In the genomic region with DNA sequence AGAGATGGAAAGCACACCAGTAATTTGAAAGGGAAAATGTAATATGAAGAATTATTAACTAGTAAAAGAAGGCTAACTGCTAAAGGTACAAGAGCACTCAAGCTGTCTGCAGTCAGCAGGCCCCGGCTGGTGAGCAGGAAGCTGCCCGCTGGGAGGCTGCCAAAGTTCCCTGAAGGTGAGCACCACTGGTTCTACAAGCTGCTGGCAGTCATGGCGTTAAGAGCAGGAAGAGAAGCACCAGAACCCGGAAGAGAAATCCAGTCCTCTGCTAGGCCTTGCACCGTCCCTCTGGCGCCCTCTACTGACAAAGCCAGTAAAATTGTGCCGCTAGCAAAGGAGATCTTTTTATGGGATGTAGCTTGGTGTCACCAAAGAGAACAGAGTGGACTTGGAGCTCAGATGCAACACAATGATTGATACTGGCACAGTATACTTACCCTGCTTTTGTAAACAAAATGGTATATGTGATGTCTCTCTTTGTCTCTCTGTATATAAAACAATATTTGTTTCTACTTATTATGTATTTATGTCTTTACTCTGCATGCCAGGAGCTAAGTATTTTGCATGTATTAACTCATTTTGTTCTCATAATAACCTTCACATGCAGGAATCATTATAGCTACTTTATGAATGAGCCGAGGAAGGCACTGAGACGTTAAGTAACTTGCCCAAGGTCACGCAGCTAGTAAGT, we compare ENCODE assay signal across 8 cellular contexts. TPM values are rescaled to one million over a fixed set of nuclear protein-coding genes. Genes with fewer than 3 reads are reported as not detected.
DNase-seq lines count a peak whose midpoint lies in the region; ATAC-seq lines count a peak whose summit lies in the region.

No MANE protein-coding gene starts in this region.

- peak; percentile 57 for ATAC-seq in CD4-positive, CD25-positive, alpha-beta regulatory T cell (ENCODE audit: low read depth in 2 of 2)
- ATAC-seq in GM19328 (IDR thresholded peaks at IDR 0.05; ENCODE audit: unreplicated experiment) (peak; percentile 36), HG03571 (IDR thresholded peaks at IDR 0.05; ENCODE audit: unreplicated experiment) (peak; percentile 35)

- peak overlapping the region; percentile 97 to 98 (median 98) for H3K4me3 Mint-ChIP-seq in CD4-positive, CD25-positive, alpha-beta regulatory T cell

- H3K9me3 Mint-ChIP-seq in CD4-positive, CD25-positive, alpha-beta regulatory T cell = no peaks in the 10 kb centered on the region

- peak overlapping the region; percentile 20 to 97 (median 80) for H3K27ac Mint-ChIP-seq in CD4-positive, CD25-positive, alpha-beta regulatory T cell

- H3K36me3 Mint-ChIP-seq in CD4-positive, CD25-positive, alpha-beta regulatory T cell = peaks cover 11% of the 10 kb centered on the region

- H3K27me3 ChIP-seq in CD4-positive, CD25-positive, alpha-beta regulatory T cell (ENCODE audit: control insufficient read depth, insufficient read depth, low read length) = no peaks in the 10 kb centered on the region

- H3K27ac ChIP-seq in CD4-positive, CD25-positive, alpha-beta regulatory T cell (ENCODE audit: insufficient read depth, low read length, poor library complexity, severe bottlenecking) = peak overlapping the region; percentile 85

- no peaks in the 10 kb centered on the region for H3K27me3 Mint-ChIP-seq in CD4-positive, CD25-positive, alpha-beta regulatory T cell

- peak; percentile 83 to 96 (median 90) for DNase-seq in CD4-positive, CD25-positive, alpha-beta regulatory T cell
- DNase-seq in NCI-H774 (lab: John Stamatoyannopoulos, UW) = peak; percentile 81
- peak; percentile 71 to 92 for DNase-seq in activated CD4-positive, alpha-beta T cell treated with anti-CD3 and anti-CD28 coated beads, Interleukin-2, amount 50 U/mL, for 24 hours (ENCODE audit: low read depth in 1 of 2, low spot score in 1 of 2)
- peak; percentile 87 for DNase-seq in ecto neural progenitor cell (ENCODE audit: low spot score)
- peak; percentile 90 for DNase-seq in medulla oblongata (ENCODE audit: extremely low spot score)
- peak; percentile 65 for DNase-seq in stimulated activated CD8-positive, alpha-beta memory T cell treated with anti-CD3 and anti-CD28 coated beads, Interleukin-12 subunit alpha, Interleukin-12 subunit beta, amount 100 ng/mL, for 4 hours (ENCODE audit: low read depth)

- peaks cover 54% of the 10 kb centered on the region for H3K4me1 ChIP-seq in CD4-positive, CD25-positive, alpha-beta regulatory T cell (ENCODE audit: control insufficient read depth, insufficient read depth, low read length, poor library complexity, severe bottlenecking)

- peaks cover under 1% of the 10 kb centered on the region for H3K36me3 ChIP-seq in CD4-positive, CD25-positive, alpha-beta regulatory T cell (ENCODE audit: control insufficient read depth, insufficient read depth, low read length)

- H3K4me1 Mint-ChIP-seq in CD4-positive, CD25-positive, alpha-beta regulatory T cell = peaks cover 23 to 48% (median 29%) of the 10 kb centered on the region in 4 donors

- peak overlapping the region; percentile 99 for H3K4me3 ChIP-seq in CD4-positive, CD25-positive, alpha-beta regulatory T cell (ENCODE audit: low read depth, low read length)

- H3K9me3 ChIP-seq in CD4-positive, CD25-positive, alpha-beta regulatory T cell (ENCODE audit: control insufficient read depth in 2 of 2, low read length in 2 of 2) = no peaks in the 10 kb centered on the region

RNA-seq across cellular contexts. Expression of a gene that starts 28.1 kb away (rescaled TPM):
- 254 TPM for total RNA-seq in CD4-positive, CD25-positive, alpha-beta regulatory T cell
- polyA plus RNA-seq in CD4-positive, CD25-positive, alpha-beta regulatory T cell = 100 to 1,000 TPM in 1 of 4 donors, 10 to 100 TPM in 3; 63.8 to 112 (median 94.1) TPM

RNA-seq across cellular contexts. Expression of a gene that starts 49.3 kb away (rescaled TPM):
- total RNA-seq in CD4-positive, CD25-positive, alpha-beta regulatory T cell = 15.1 TPM
- polyA plus RNA-seq in CD4-positive, CD25-positive, alpha-beta regulatory T cell = 1 to 10 TPM; 4.4 to 7.1 (median 5.6) TPM

Comparison
In these comparisons a context has a peak if more than half of its experiments do, and no peak if none do; other contexts are left out.
1. Peak in every context shown above with its lines: DNase-seq, ATAC-seq, H3K4me3 ChIP-seq and H3K27ac ChIP-seq.